Comparison of ENCODE assay signal across 10 cellular contexts in the genomic region with DNA sequence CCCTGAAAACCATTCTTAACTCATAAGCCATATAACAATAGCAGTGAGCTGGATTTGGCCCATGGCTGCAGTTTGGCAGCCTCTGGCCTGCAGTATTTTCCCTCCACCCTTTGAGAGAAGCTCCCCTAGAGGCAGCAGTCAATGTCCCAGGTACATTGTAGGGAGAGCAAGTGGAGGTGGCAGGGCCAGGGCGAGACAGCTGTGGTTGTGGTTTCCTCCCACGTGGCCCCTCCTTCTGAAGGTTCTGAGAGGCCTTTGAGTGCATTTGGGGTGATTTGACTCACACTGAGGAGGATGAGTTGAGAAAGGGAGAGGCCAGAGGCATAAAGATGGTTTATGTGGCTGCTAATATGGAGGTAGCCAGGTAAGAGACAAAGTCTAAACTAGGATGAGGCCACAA. TPM values are rescaled to one million over a fixed set of nuclear protein-coding genes. Genes with fewer than 3 reads are reported as not detected.
DNase-seq lines count a peak whose midpoint lies in the region; ATAC-seq lines count a peak whose summit lies in the region.
"Had no signal": no experiment of that assay in that cellular context is flagged by ENCODE, and none has a peak within 500 bp of the region (broad histone marks: within the 10 kb centered on the region; RNA-seq: fewer than 3 reads in every experiment).

No MANE protein-coding gene starts in this region.

- no peak overlapping the region for H3K27ac Mint-ChIP-seq in activated T-cell treated with anti-CD3 and anti-CD28 coated beads, Interleukin-2, amount 50 U/mL, for 72 hours

- H3K9me2 ChIP-seq in Karpas-422 (replicated peaks; ENCODE audit: insufficient read depth, low read length), result no peaks in the 10 kb centered on the region

- no peaks in the 10 kb centered on the region; the same call in 1 of the 2 replicates for H3K27me3 ChIP-seq in Karpas-422 (ENCODE audit: low read length)

- H3K9ac ChIP-seq in Karpas-422 (ENCODE audit: low read length), result no peak overlapping the region

- H3K27ac ChIP-seq in Karpas-422 (ENCODE audit: low read length), result no peak overlapping the region
- H3K27ac ChIP-seq: neutrophil had no signal

- DNase-seq in activated T-cell treated with anti-CD3 and anti-CD28 coated beads, Interleukin-2, amount 50 U/mL, for 72 hours, result peak; percentile 83 to 87
- peak; percentile 57 to 75 for DNase-seq in stimulated activated CD8-positive, alpha-beta memory T cell treated with anti-CD3 and anti-CD28 coated beads, Interleukin-7, amount 100 ng/mL, for 48 hours (ENCODE audit: extremely low read depth in 1 of 2, low read depth in 1 of 2)
- no peak for DNase-seq in H4 (ENCODE audit: low spot score)
- DNase-seq in kidney glomerular epithelial cell (lab: John Stamatoyannopoulos, UW), result no peak
- DNase-seq in Karpas-422, result no peak
- no peak for DNase-seq in DMS79 (lab: John Stamatoyannopoulos, UW)
- DNase-seq: IMR-90 had no signal

- no peaks in the 10 kb centered on the region for H3K36me3 ChIP-seq in Karpas-422 (ENCODE audit: insufficient read depth, low read length)
- H3K36me3 ChIP-seq: neutrophil had no signal

- no peaks in the 10 kb centered on the region for H3K9me3 ChIP-seq in Karpas-422 (ENCODE audit: low read length)
- H3K9me3 ChIP-seq: neutrophil had no signal

- H2AFZ ChIP-seq in Karpas-422 (ENCODE audit: low read length), result no peak overlapping the region

- no peak overlapping the region for H3K4me2 ChIP-seq in Karpas-422 (ENCODE audit: low read depth, low read length, poor library complexity, severe bottlenecking)

- H3K4me3 Mint-ChIP-seq in activated T-cell treated with anti-CD3 and anti-CD28 coated beads, Interleukin-2, amount 50 U/mL, for 72 hours, result no peak overlapping the region

- no peaks in the 10 kb centered on the region for H3K9me3 Mint-ChIP-seq in activated T-cell treated with anti-CD3 and anti-CD28 coated beads, Interleukin-2, amount 50 U/mL, for 72 hours

- peak; percentile 100 for ATAC-seq in GM19463 (IDR thresholded peaks at IDR 0.05; ENCODE audit: unreplicated experiment)
- peak; percentile 100 for ATAC-seq in HG03439 (IDR thresholded peaks at IDR 0.05; ENCODE audit: unreplicated experiment)
- ATAC-seq in activated T-cell treated with anti-CD3 and anti-CD28 coated beads, Interleukin-2, amount 50 U/mL, for 72 hours (replicated peaks in 1 of 2), result peak; percentile 100

- H3K4me1 ChIP-seq in Karpas-422 (ENCODE audit: low read length), result no peaks in the 10 kb centered on the region

- no peaks in the 10 kb centered on the region for H4K20me1 ChIP-seq in Karpas-422 (ENCODE audit: insufficient read depth, low read depth, low read length)

- H3K36me3 Mint-ChIP-seq in activated T-cell treated with anti-CD3 and anti-CD28 coated beads, Interleukin-2, amount 50 U/mL, for 72 hours (ENCODE audit: insufficient read depth in 2 of 2), result peaks cover 0 to 6% of the 10 kb centered on the region in 2 donors

- peaks cover 72% of the 10 kb centered on the region for H3K27me3 Mint-ChIP-seq in activated T-cell treated with anti-CD3 and anti-CD28 coated beads, Interleukin-2, amount 50 U/mL, for 72 hours (ENCODE audit: low read depth)

- H3K4me3 ChIP-seq in Karpas-422 (ENCODE audit: low read length), result no peak overlapping the region

- H3K79me2 ChIP-seq in Karpas-422 (ENCODE audit: low read length), result no peaks in the 10 kb centered on the region

- H3K4me1 Mint-ChIP-seq in activated T-cell treated with anti-CD3 and anti-CD28 coated beads, Interleukin-2, amount 50 U/mL, for 72 hours (ENCODE audit: low read depth), result peaks cover 20% of the 10 kb centered on the region

RNA-seq across cellular contexts. Expression of a gene that starts 45.5 kb away (rescaled TPM):
- total RNA-seq in activated T-cell treated with anti-CD3 and anti-CD28 coated beads, Interleukin-2, amount 50 U/mL, for 72 hours, result 10 to 100 TPM; 26.7 to 30.1 TPM
- total RNA-seq in H4 (2014; rRNA removed; shearing (Covaris generic)), result 17.9 and 21.5 TPM in 2 replicates
- 38.0 and 78.5 TPM in 2 replicates for total RNA-seq in Karpas-422 (2014; rRNA removed; shearing (Covaris generic); ENCODE audit: low replicate concordance)

Comparison
In these comparisons a context has a peak if more than half of its experiments do, and no peak if none do; other contexts are left out.
1. DNase-seq: peak in activated T-cell treated with anti-CD3 and anti-CD28 coated beads, Interleukin-2, amount 50 U/mL, for 72 hours (2 of 2) and stimulated activated CD8-positive, alpha-beta memory T cell treated with anti-CD3 and anti-CD28 coated beads, Interleukin-7, amount 100 ng/mL, for 48 hours (2 of 2); none in H4 (single experiment), kidney glomerular epithelial cell (single experiment), Karpas-422 (single experiment) and DMS79 (single experiment).
2. Peak in every context shown above with its lines, with median percentiles within 50 percentile points of each other: ATAC-seq.